In the genomic region with DNA sequence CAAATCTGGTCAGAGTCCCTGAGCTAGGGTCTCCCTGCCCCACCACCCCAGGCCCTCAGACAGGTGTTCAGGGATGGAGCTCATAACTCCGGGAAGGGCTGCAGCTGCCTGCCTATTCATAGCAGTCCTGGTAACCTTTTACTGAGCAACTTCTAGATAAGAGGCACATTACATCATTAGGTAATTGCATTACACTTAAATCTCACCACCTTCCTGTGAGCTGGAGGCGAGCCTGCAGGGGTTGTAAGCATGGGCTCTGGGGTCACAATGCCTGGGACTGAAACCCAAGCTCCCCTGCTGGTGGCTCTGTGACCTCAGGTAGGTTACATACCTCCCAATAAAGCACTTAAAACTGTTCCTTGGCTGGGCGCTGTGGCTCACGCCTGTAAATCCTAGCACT, we compare ENCODE assay signal across 26 cellular contexts.
"Had no signal": no experiment of that assay in that cellular context is flagged by ENCODE, and none has a peak within 500 bp of the region (broad histone marks: within the 10 kb centered on the region; RNA-seq: fewer than 3 reads in every experiment).

No MANE protein-coding gene starts in this region.

- H3K27me3 ChIP-seq: esophagus muscularis mucosa, neutrophil, ovary, suprapubic skin, transverse colon, vagina had no signal

- H3K9me3 Mint-ChIP-seq: activated naive CD4-positive, alpha-beta T cell treated with anti-CD3 and anti-CD28 coated beads, Interleukin-2, amount 50 U/mL, for 72 hours; activated T-cell treated with anti-CD3 and anti-CD28 coated beads, Interleukin-2, amount 50 U/mL, for 24 hours; activated T-helper 17 cell treated with anti-CD3 and anti-CD28 coated beads, Interleukin-2, amount 50 U/mL, for 72 hours; dendritic cell treated with granulocyte-macrophage colony-stimulating factor and Interleukin-4, amounts not matched to agents 40 ng/mL and 50 ng/mL, for 4 days; natural killer cell treated with Interleukin-12 subunit alpha and Interleukin-12 subunit beta and Interleukin-15 and Interleukin-18, amount 100 ng/mL, for 72 hours; stimulated activated effector memory CD8-positive, alpha-beta T cell treated with anti-CD3 and anti-CD28 coated beads, Interleukin-12 subunit alpha, Interleukin-12 subunit beta, amount 100 ng/mL, for 72 hours; stimulated activated naive CD8-positive, alpha-beta T cell treated with anti-CD3 and anti-CD28 coated beads, Interleukin-15, amount 100 ng/mL, for 72 hours had no signal

- H3K4me3 Mint-ChIP-seq: activated T-cell treated with anti-CD3 and anti-CD28 coated beads, Interleukin-2, amount 50 U/mL, for 24 hours; activated T-helper 17 cell treated with anti-CD3 and anti-CD28 coated beads, Interleukin-2, amount 50 U/mL, for 72 hours; brain; dendritic cell treated with granulocyte-macrophage colony-stimulating factor and Interleukin-4, amounts not matched to agents 40 ng/mL and 50 ng/mL, for 4 days; natural killer cell treated with Interleukin-12 subunit alpha and Interleukin-12 subunit beta and Interleukin-15 and Interleukin-18, amount 100 ng/mL, for 72 hours; stimulated activated effector memory CD8-positive, alpha-beta T cell treated with anti-CD3 and anti-CD28 coated beads, Interleukin-12 subunit alpha, Interleukin-12 subunit beta, amount 100 ng/mL, for 72 hours; stimulated activated naive CD8-positive, alpha-beta T cell treated with anti-CD3 and anti-CD28 coated beads, Interleukin-15, amount 100 ng/mL, for 72 hours had no signal

- ATAC-seq: activated naive CD4-positive, alpha-beta T cell treated with anti-CD3 and anti-CD28 coated beads, Interleukin-2, amount 50 U/mL, for 72 hours; activated T-helper 17 cell treated with anti-CD3 and anti-CD28 coated beads, Interleukin-2, amount 50 U/mL, for 72 hours; natural killer cell treated with Interleukin-12 subunit alpha and Interleukin-12 subunit beta and Interleukin-15 and Interleukin-18, amount 100 ng/mL, for 72 hours; right cardiac atrium; stimulated activated effector memory CD8-positive, alpha-beta T cell treated with anti-CD3 and anti-CD28 coated beads, Interleukin-12 subunit alpha, Interleukin-12 subunit beta, amount 100 ng/mL, for 72 hours; stimulated activated naive CD8-positive, alpha-beta T cell treated with anti-CD3 and anti-CD28 coated beads, Interleukin-15, amount 100 ng/mL, for 72 hours had no signal

- H3K36me3 Mint-ChIP-seq: natural killer cell treated with Interleukin-12 subunit alpha and Interleukin-12 subunit beta and Interleukin-15 and Interleukin-18, amount 100 ng/mL, for 72 hours had no signal

- H3K27ac Mint-ChIP-seq: activated naive CD4-positive, alpha-beta T cell treated with anti-CD3 and anti-CD28 coated beads, Interleukin-2, amount 50 U/mL, for 72 hours; activated T-cell treated with anti-CD3 and anti-CD28 coated beads, Interleukin-2, amount 50 U/mL, for 24 hours; activated T-helper 17 cell treated with anti-CD3 and anti-CD28 coated beads, Interleukin-2, amount 50 U/mL, for 72 hours; dendritic cell treated with granulocyte-macrophage colony-stimulating factor and Interleukin-4, amounts not matched to agents 40 ng/mL and 50 ng/mL, for 4 days; natural killer cell treated with Interleukin-12 subunit alpha and Interleukin-12 subunit beta and Interleukin-15 and Interleukin-18, amount 100 ng/mL, for 72 hours; stimulated activated naive CD8-positive, alpha-beta T cell treated with anti-CD3 and anti-CD28 coated beads, Interleukin-15, amount 100 ng/mL, for 72 hours had no signal

- H3K27me3 Mint-ChIP-seq: activated T-cell treated with anti-CD3 and anti-CD28 coated beads, Interleukin-2, amount 50 U/mL, for 24 hours; activated T-helper 17 cell treated with anti-CD3 and anti-CD28 coated beads, Interleukin-2, amount 50 U/mL, for 72 hours; brain; stimulated activated naive CD8-positive, alpha-beta T cell treated with anti-CD3 and anti-CD28 coated beads, Interleukin-15, amount 100 ng/mL, for 72 hours had no signal

- H3K27ac ChIP-seq: esophagus muscularis mucosa, left ventricle myocardium inferior, neutrophil, ovary, suprapubic skin, transverse colon, vagina had no signal

- H3K4me1 ChIP-seq: suprapubic skin, transverse colon, vagina had no signal

- H3K9me3 ChIP-seq: esophagus muscularis mucosa, left ventricle myocardium inferior, neutrophil, ovary, suprapubic skin, transverse colon, vagina had no signal

- DNase-seq: activated CD4-positive, alpha-beta T cell treated with anti-CD3 and anti-CD28 coated beads for 1 hour; activated CD4-positive, alpha-beta T cell treated with anti-CD3 and anti-CD28 coated beads, Interleukin-2, amount 50 U/mL, for 1 hour; activated CD8-positive, alpha-beta memory T cell treated with anti-CD3 and anti-CD28 coated beads, Interleukin-2, amount 50 U/mL, for 4 hours; activated T-cell treated with anti-CD3 and anti-CD28 coated beads, Interleukin-2, amount 50 U/mL, for 24 hours; aorta; effector CD4-positive, alpha-beta T cell; glutamatergic neuron; kidney glomerular epithelial cell; left ventricle myocardium inferior; mammary epithelial cell; midbrain; ovary; stimulated activated CD4-positive, alpha-beta T cell treated with anti-CD3 and anti-CD28 coated beads, Interleukin-2, amount 100 ng/mL, for 24 hours; stimulated activated naive CD8-positive, alpha-beta T cell treated with anti-CD3 and anti-CD28 coated beads, Interleukin-15, amount 100 ng/mL, for 72 hours; transverse colon had no signal
